ENCODE assay signal across 8 cellular contexts in the genomic region with DNA sequence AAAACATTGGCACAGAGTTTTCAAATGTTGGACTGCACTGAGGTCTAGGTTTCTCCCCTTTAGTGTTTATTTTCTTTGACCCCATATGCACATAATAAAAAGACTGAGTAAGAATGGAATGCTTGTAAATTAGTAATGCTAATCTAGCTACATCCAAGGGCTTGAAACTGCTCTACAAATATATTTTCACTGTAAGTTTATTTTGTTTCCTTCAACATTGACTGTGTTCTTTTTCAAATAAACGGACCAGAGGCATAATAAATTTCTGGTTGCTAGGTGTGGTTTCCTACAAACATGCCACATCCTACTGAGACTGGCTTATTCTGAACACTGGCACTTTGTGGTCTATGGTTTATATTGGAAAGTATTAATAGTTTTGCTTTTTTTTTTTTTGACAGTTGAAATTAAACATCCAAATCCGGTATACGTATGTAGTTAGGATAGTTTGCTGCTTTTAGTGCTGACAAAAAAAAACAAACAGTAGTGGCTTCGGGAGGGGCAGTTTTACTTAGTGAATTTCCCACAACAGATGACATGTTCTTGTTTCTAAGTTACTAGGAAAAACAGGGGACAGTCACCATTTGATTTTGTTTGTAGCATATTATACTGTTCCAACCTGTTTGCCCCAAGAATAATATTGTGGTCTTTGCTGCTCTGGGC. TPM values are rescaled to one million over a fixed set of nuclear protein-coding genes. Genes with fewer than 3 reads are reported as not detected.
DNase-seq lines count a peak whose midpoint lies in the region; ATAC-seq, FAIRE-seq and TF ChIP-seq lines count a peak whose summit lies in the region.

No MANE protein-coding gene starts in this region.

- intact Hi-C loops in Caco-2 (cut with micrococcal nuclease; ENCODE audit: unreplicated experiment) = no loop called here

- H3K9me3 Mint-ChIP-seq in HFFc6 = no peaks in the 10 kb centered on the region
- H3K9me3 Mint-ChIP-seq in activated naive CD8-positive, alpha-beta T cell treated with anti-CD3 and anti-CD28 coated beads, Interleukin-2, amount 50 U/mL, for 24 hours = no peaks in the 10 kb centered on the region
- no peaks in the 10 kb centered on the region for H3K9me3 Mint-ChIP-seq in Caco-2 (ENCODE audit: unreplicated experiment)

- DNase-seq in A549 (ENCODE audit: low read depth in 1 of 2, low spot score in 1 of 2) (peak in 1 of 2 experiments; percentile 22), HFFc6 (peak; percentile 84), lung microvascular endothelial cell (ENCODE audit: low read depth in 2 of 2) (peak; percentile 76), NCI-H187 (lab: John Stamatoyannopoulos, UW) (no peak), GM19238 (ENCODE audit: insufficient read length, low spot score) (no peak), NCI-H1105 (lab: John Stamatoyannopoulos, UW) (no peak), Caco-2 (no peak)
- no peak for DNase-seq in activated naive CD8-positive, alpha-beta T cell treated with anti-CD3 and anti-CD28 coated beads, Interleukin-2, amount 50 U/mL, for 24 hours

- no peak for TF ChIP-seq POLR2A in A549 (IDR thresholded peaks at IDR 0.05; ENCODE audit: low read length)

- H3K27ac Mint-ChIP-seq in HFFc6 = peak overlapping the region; percentile 97
- H3K27ac Mint-ChIP-seq in activated naive CD8-positive, alpha-beta T cell treated with anti-CD3 and anti-CD28 coated beads, Interleukin-2, amount 50 U/mL, for 24 hours = peak overlapping the region; percentile 92
- H3K27ac Mint-ChIP-seq in Caco-2 (ENCODE audit: unreplicated experiment) = no peak overlapping the region

- H3K36me3 Mint-ChIP-seq in HFFc6 (ENCODE audit: low read depth) = no peaks in the 10 kb centered on the region
- H3K36me3 Mint-ChIP-seq in activated naive CD8-positive, alpha-beta T cell treated with anti-CD3 and anti-CD28 coated beads, Interleukin-2, amount 50 U/mL, for 24 hours (ENCODE audit: low read depth) = peaks cover 6% of the 10 kb centered on the region
- H3K36me3 Mint-ChIP-seq in Caco-2 (ENCODE audit: insufficient read depth, unreplicated experiment) = no peaks in the 10 kb centered on the region

- H3K4me3 ChIP-seq in A549 (no peak overlapping the region), Caco-2 (ENCODE audit: low read depth, low read length) (no peak overlapping the region)

- TF ChIP-seq EP300 in A549 (IDR thresholded peaks at IDR 0.05) = no peak

- CTCF ChIA-PET in A549 (lab: Yijun Ruan, JAX) = no interaction called here
- CTCF ChIA-PET in Caco-2 (lab: Charles Lee) = no interaction called here

- H3K27ac ChIP-seq in A549 = no peak overlapping the region

- BruUV-seq in Caco-2 (replicated peaks; lab: Mats Ljungman, UMichigan) = no TSS peak

- H3K27me3 Mint-ChIP-seq in HFFc6 (ENCODE audit: insufficient read depth) = no peaks in the 10 kb centered on the region
- no peaks in the 10 kb centered on the region for H3K27me3 Mint-ChIP-seq in activated naive CD8-positive, alpha-beta T cell treated with anti-CD3 and anti-CD28 coated beads, Interleukin-2, amount 50 U/mL, for 24 hours
- no peaks in the 10 kb centered on the region for H3K27me3 Mint-ChIP-seq in Caco-2 (ENCODE audit: insufficient read depth, unreplicated experiment)

- peaks cover 10% of the 10 kb centered on the region; the same call in 1 of the 3 replicates for H3K4me1 ChIP-seq in A549
- H3K4me1 ChIP-seq in Caco-2 = no peaks in the 10 kb centered on the region

- FAIRE-seq in A549 (lab: Jason Lieb, UNC) = peak; percentile 73

- no peak for ATAC-seq in A549
- peak; percentile 74 for ATAC-seq in activated naive CD8-positive, alpha-beta T cell treated with anti-CD3 and anti-CD28 coated beads, Interleukin-2, amount 50 U/mL, for 24 hours

- H3K36me3 ChIP-seq in Caco-2 (ENCODE audit: control insufficient read depth, insufficient read depth, low read length) = no peaks in the 10 kb centered on the region

- H3K4me3 Mint-ChIP-seq in HFFc6 (peak overlapping the region; percentile 76), Caco-2 (ENCODE audit: unreplicated experiment) (no peak overlapping the region)
- peak overlapping the region; percentile 60 for H3K4me3 Mint-ChIP-seq in activated naive CD8-positive, alpha-beta T cell treated with anti-CD3 and anti-CD28 coated beads, Interleukin-2, amount 50 U/mL, for 24 hours

- no peaks in the 10 kb centered on the region for H3K27me3 ChIP-seq in Caco-2 (replicated peaks; ENCODE audit: control insufficient read depth, insufficient read depth, low read length)

- TF ChIP-seq CTCF in A549 (IDR thresholded peaks at IDR 0.05) (no peak), HFFc6 (IDR thresholded peaks at IDR 0.05) (no peak), Caco-2 (IDR thresholded peaks at IDR 0.05; ENCODE audit: insufficient read depth in 1 of 2, low read depth in 1 of 2, low read length in 1 of 2, severe bottlenecking in 1 of 2, unreplicated experiment in 1 of 2) (no peak)

- no peak for TF ChIP-seq RAD21 in A549 (conservative IDR thresholded peaks at IDR 0.05 in 1 of 2, IDR thresholded peaks at IDR 0.05 in 1 of 2)

- H3K4me1 Mint-ChIP-seq in HFFc6 (ENCODE audit: low read depth) = peaks cover 34% of the 10 kb centered on the region
- H3K4me1 Mint-ChIP-seq in activated naive CD8-positive, alpha-beta T cell treated with anti-CD3 and anti-CD28 coated beads, Interleukin-2, amount 50 U/mL, for 24 hours = peaks cover 67% of the 10 kb centered on the region
- H3K4me1 Mint-ChIP-seq in Caco-2 (ENCODE audit: low read depth, unreplicated experiment) = peaks cover 17% of the 10 kb centered on the region

- no peaks in the 10 kb centered on the region for H3K9me3 ChIP-seq in A549
- H3K9me3 ChIP-seq in Caco-2 = no peaks in the 10 kb centered on the region

- POLR2A ChIA-PET in A549 (lab: Yijun Ruan, JAX) = no interaction called here
- POLR2A ChIA-PET in Caco-2 (lab: Charles Lee) = no interaction called here

- peak overlapping the region; percentile 19; the same call in 1 of the 3 replicates for H3K4me2 ChIP-seq in A549

- 59% methylated on average over 4 of the region's 4 CpGs for WGBS in A549 (ENCODE audit: missing lambda C conversion rate)

TF ChIP-seq in A549, 52 proteins besides CTCF, POLR2A, EP300 and RAD21:
- TF ChIP-seq, protein P1, sequence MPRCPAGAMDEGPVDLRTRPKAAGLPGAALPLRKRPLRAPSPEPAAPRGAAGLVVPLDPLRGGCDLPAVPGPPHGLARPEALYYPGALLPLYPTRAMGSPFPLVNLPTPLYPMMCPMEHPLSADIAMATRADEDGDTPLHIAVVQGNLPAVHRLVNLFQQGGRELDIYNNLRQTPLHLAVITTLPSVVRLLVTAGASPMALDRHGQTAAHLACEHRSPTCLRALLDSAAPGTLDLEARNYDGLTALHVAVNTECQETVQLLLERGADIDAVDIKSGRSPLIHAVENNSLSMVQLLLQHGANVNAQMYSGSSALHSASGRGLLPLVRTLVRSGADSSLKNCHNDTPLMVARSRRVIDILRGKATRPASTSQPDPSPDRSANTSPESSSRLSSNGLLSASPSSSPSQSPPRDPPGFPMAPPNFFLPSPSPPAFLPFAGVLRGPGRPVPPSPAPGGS (IDR thresholded peaks at IDR 0.05) = no peak
TF ChIP-seq in A549: peak in this region for 0.

RNA-seq across cellular contexts. Expression of a gene that starts 13.2 kb away (rescaled TPM):
- polyA plus RNA-seq in A549 (2011; rRNA removed) (11.3 and 12.5 TPM in 2 replicates), A549 (2017; fragmentation: RNase III; extraction: RNeasy Plus Mini Kit Qiagen cat#74134 plus additional on column Dnase treatment) (2.7 to 5.8 TPM (median 5.2 TPM) in 3 replicates)
- 1.4 and 1.9 TPM in 2 replicates for polyA plus RNA-seq in A549 (2012; cell fraction: cytosol; rRNA removed)
- polyA plus RNA-seq in A549 (2012; cell fraction: nucleus; rRNA removed) = 1.5 and 2.1 TPM in 2 replicates
- 16.3 and 16.5 TPM in 2 replicates for polyA minus RNA-seq in A549 (2011; rRNA and poly(A)+ RNA removed)
- 1 to 10 TPM; 5.1 to 9.1 (median 7.1) TPM for total RNA-seq in HFFc6 (2021; fragmentation: NEBNext Ultra II Directional; extraction: Animal tissue kit (Norgen Biotek cat#: 25700))
- total RNA-seq in lung microvascular endothelial cell (1.5 and 1.8 TPM in 2 replicates), Caco-2 (2022) (4.1 and 4.2 TPM in 2 replicates)

RNA-seq across cellular contexts. Expression of a gene that starts 39.0 kb away (rescaled TPM):
- 8.5 and 10.5 TPM in 2 replicates for polyA plus RNA-seq in A549 (2011; rRNA removed)
- 3.7 and 4.3 TPM in 2 replicates for polyA plus RNA-seq in A549 (2012; cell fraction: cytosol; rRNA removed)
- polyA plus RNA-seq in A549 (2012; cell fraction: nucleus; rRNA removed) = 3.6 and 7.6 TPM in 2 replicates
- 11.0 to 12.0 TPM (median 11.7 TPM) in 3 replicates for polyA plus RNA-seq in A549 (2017; fragmentation: RNase III; extraction: RNeasy Plus Mini Kit Qiagen cat#74134 plus additional on column Dnase treatment)
- polyA minus RNA-seq in A549 (2011; rRNA and poly(A)+ RNA removed) = 1.6 and 3.1 TPM in 2 replicates
- total RNA-seq in HFFc6 (2021; fragmentation: NEBNext Ultra II Directional; extraction: Animal tissue kit (Norgen Biotek cat#: 25700)) = 1 to 10 TPM; 5.1 to 7.0 (median 5.6) TPM
- 2.0 and 2.2 TPM in 2 replicates for total RNA-seq in lung microvascular endothelial cell
- 8.1 and 8.4 TPM in 2 replicates for total RNA-seq in Caco-2 (2022)

Comparison
In these comparisons a context has a peak if more than half of its experiments do, and no peak if none do; other contexts are left out.
1. DNase-seq: peak in HFFc6 (single experiment) and lung microvascular endothelial cell (2 of 2); none in activated naive CD8-positive, alpha-beta T cell treated with anti-CD3 and anti-CD28 coated beads, Interleukin-2, amount 50 U/mL, for 24 hours (single experiment), NCI-H187 (0 of 2), GM19238 (single experiment), NCI-H1105 (single experiment) and Caco-2 (0 of 2).